Comparison of ENCODE assay signal across 1 cellular context in the genomic region with DNA sequence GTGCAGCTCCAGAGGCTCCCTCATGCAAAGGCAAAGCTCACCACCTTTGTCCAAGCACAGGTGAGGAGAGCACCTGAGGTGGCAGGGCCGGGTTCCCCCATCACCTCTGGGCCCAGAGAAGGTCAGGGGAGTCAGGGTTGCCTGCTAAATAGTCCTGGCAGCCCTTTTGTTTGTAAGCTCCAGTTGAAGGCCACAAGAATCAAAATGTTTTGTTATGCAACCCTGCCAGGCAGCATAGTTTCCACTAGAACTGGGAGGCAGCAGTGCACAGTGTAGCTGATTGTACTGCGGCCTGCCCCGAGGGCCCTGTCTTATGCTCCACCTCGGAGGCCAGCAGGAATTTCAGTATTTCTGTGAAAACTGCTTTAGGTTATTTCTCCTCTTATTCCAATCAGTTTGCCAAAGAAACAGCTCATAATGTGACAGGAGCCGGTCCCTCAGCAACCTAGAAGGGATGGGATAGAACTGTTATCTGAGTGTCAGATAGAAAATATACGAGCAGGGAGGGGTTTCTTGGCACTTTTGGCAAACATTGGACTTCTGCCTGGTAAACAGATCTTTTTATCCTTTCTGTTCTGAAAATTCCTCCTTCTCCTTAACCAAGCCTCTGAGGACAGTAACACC.
TF ChIP-seq lines count a peak whose summit lies in the region.

No MANE protein-coding gene starts in this region.

TF ChIP-seq in HepG2, 621 proteins besides CTCF, POLR2A, EP300 and RAD21 (continued from another document and continues in another):
- TF ChIP-seq ZBTB46 (CRISPR knock-in tag; IDR thresholded peaks at IDR 0.05; ENCODE audit: borderline replicate concordance), result no peak
- TF ChIP-seq ZNF318 (CRISPR knock-in tag; IDR thresholded peaks at IDR 0.05), result no peak
- TF ChIP-seq ZFX (CRISPR knock-in tag; IDR thresholded peaks at IDR 0.05; ENCODE audit: low read depth), result peak; percentile 49; the same call in 1 of the 2 replicates
- TF ChIP-seq ZNF782 (CRISPR knock-in tag; IDR thresholded peaks at IDR 0.05; ENCODE audit: borderline replicate concordance), result no peak
- no peak for TF ChIP-seq ETV6 (CRISPR knock-in tag; conservative IDR thresholded peaks at IDR 0.05)
- no peak for TF ChIP-seq NR2C2 (CRISPR knock-in tag; IDR thresholded peaks at IDR 0.05; ENCODE audit: borderline replicate concordance)
- TF ChIP-seq SNRNP70 (IDR thresholded peaks at IDR 0.05; ENCODE audit: low read depth, low read length), result no peak
- no peak for TF ChIP-seq RORA (CRISPR knock-in tag; IDR thresholded peaks at IDR 0.05)
- no peak for TF ChIP-seq ZNF709 (CRISPR knock-in tag; IDR thresholded peaks at IDR 0.05)
- no peak for TF ChIP-seq ZNF841 (CRISPR knock-in tag; IDR thresholded peaks at IDR 0.05; ENCODE audit: borderline replicate concordance)
- no peak for TF ChIP-seq LCORL (IDR thresholded peaks at IDR 0.05)
- 0 out of 2 replicates have a peak, but pooled peaks have one; percentile 28 for TF ChIP-seq LCORL (CRISPR knock-in tag; IDR thresholded peaks at IDR 0.05)
- no peak for TF ChIP-seq HOXA3 (CRISPR knock-in tag; IDR thresholded peaks at IDR 0.05)
- TF ChIP-seq, protein P1, sequence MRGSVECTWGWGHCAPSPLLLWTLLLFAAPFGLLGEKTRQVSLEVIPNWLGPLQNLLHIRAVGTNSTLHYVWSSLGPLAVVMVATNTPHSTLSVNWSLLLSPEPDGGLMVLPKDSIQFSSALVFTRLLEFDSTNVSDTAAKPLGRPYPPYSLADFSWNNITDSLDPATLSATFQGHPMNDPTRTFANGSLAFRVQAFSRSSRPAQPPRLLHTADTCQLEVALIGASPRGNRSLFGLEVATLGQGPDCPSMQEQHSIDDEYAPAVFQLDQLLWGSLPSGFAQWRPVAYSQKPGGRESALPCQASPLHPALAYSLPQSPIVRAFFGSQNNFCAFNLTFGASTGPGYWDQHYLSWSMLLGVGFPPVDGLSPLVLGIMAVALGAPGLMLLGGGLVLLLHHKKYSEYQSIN (CRISPR knock-in tag; IDR thresholded peaks at IDR 0.05; ENCODE audit: borderline replicate concordance), result no peak
- TF ChIP-seq, protein P2, sequence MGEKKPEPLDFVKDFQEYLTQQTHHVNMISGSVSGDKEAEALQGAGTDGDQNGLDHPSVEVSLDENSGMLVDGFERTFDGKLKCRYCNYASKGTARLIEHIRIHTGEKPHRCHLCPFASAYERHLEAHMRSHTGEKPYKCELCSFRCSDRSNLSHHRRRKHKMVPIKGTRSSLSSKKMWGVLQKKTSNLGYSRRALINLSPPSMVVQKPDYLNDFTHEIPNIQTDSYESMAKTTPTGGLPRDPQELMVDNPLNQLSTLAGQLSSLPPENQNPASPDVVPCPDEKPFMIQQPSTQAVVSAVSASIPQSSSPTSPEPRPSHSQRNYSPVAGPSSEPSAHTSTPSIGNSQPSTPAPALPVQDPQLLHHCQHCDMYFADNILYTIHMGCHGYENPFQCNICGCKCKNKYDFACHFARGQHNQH (CRISPR knock-in tag; IDR thresholded peaks at IDR 0.05), result 0 out of 2 replicates have a peak, but pooled peaks have one; percentile 19
- TF ChIP-seq ZEB1 (IDR thresholded peaks at IDR 0.05; ENCODE audit: insufficient replicate concordance, low read depth), result peak; percentile 71
- TF ChIP-seq CHD4 (IDR thresholded peaks at IDR 0.05; ENCODE audit: borderline replicate concordance, low read length), result no peak
- TF ChIP-seq TMF1 (CRISPR knock-in tag; IDR thresholded peaks at IDR 0.05; ENCODE audit: low read depth), result no peak
- TF ChIP-seq ZNF460 (CRISPR knock-in tag; IDR thresholded peaks at IDR 0.05; ENCODE audit: borderline replicate concordance), result no peak
- TF ChIP-seq ZNF749 (CRISPR knock-in tag; IDR thresholded peaks at IDR 0.05; ENCODE audit: borderline replicate concordance), result no peak
- TF ChIP-seq SSRP1 (CRISPR knock-in tag; IDR thresholded peaks at IDR 0.05), result no peak
- TF ChIP-seq ZNF781 (CRISPR knock-in tag; IDR thresholded peaks at IDR 0.05; ENCODE audit: borderline replicate concordance, not compliant biosample characterization), result no peak
- no peak for TF ChIP-seq ARID2 (CRISPR knock-in tag; IDR thresholded peaks at IDR 0.05; ENCODE audit: borderline replicate concordance)
- TF ChIP-seq, protein P3, sequence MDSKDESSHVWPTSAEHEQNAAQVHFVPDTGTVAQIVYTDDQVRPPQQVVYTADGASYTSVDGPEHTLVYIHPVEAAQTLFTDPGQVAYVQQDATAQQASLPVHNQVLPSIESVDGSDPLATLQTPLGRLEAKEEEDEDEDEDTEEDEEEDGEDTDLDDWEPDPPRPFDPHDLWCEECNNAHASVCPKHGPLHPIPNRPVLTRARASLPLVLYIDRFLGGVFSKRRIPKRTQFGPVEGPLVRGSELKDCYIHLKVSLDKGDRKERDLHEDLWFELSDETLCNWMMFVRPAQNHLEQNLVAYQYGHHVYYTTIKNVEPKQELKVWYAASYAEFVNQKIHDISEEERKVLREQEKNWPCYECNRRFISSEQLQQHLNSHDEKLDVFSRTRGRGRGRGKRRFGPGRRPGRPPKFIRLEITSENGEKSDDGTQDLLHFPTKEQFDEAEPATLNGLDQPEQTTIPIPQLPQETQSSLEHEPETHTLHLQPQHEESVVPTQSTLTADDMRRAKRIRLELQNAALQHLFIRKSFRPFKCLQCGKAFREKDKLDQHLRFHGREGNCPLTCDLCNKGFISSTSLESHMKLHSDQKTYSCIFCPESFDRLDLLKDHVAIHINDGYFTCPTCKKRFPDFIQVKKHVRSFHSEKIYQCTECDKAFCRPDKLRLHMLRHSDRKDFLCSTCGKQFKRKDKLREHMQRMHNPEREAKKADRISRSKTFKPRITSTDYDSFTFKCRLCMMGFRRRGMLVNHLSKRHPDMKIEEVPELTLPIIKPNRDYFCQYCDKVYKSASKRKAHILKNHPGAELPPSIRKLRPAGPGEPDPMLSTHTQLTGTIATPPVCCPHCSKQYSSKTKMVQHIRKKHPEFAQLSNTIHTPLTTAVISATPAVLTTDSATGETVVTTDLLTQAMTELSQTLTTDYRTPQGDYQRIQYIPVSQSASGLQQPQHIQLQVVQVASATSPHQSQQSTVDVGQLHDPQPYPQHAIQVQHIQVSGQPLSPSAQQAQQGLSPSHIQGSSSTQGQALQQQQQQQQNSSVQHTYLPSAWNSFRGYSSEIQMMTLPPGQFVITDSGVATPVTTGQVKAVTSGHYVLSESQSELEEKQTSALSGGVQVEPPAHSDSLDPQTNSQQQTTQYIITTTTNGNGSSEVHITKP (CRISPR knock-in tag; IDR thresholded peaks at IDR 0.05; ENCODE audit: low read depth), result no peak
- TF ChIP-seq REPIN1 (CRISPR knock-in tag; IDR thresholded peaks at IDR 0.05; ENCODE audit: borderline replicate concordance, low read depth), result peak; percentile 37; the same call in 1 of the 2 replicates
- peak; percentile 17; the same call in 1 of the 2 replicates for TF ChIP-seq HMG20A (CRISPR knock-in tag; IDR thresholded peaks at IDR 0.05; ENCODE audit: borderline replicate concordance)
- TF ChIP-seq NR2F6 (IDR thresholded peaks at IDR 0.05), result no peak; the same call in 1 of the 2 replicates
- TF ChIP-seq NR2F6 (CRISPR knock-in tag; IDR thresholded peaks at IDR 0.05), result peak; percentile 22; the same call in 1 of the 2 replicates
- TF ChIP-seq, protein P4, sequence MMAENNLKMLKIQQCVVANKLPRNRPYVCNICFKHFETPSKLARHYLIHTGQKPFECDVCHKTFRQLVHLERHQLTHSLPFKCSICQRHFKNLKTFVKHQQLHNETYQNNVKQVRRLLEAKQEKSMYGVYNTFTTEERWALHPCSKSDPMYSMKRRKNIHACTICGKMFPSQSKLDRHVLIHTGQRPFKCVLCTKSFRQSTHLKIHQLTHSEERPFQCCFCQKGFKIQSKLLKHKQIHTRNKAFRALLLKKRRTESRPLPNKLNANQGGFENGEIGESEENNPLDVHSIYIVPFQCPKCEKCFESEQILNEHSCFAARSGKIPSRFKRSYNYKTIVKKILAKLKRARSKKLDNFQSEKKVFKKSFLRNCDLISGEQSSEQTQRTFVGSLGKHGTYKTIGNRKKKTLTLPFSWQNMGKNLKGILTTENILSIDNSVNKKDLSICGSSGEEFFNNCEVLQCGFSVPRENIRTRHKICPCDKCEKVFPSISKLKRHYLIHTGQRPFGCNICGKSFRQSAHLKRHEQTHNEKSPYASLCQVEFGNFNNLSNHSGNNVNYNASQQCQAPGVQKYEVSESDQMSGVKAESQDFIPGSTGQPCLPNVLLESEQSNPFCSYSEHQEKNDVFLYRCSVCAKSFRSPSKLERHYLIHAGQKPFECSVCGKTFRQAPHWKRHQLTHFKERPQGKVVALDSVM (CRISPR knock-in tag; IDR thresholded peaks at IDR 0.05), result no peak
- 0 out of 2 replicates have a peak, but pooled peaks have one; percentile 2 for TF ChIP-seq SMC3 (IDR thresholded peaks at IDR 0.05; ENCODE audit: low read length)
- TF ChIP-seq SOX6 (IDR thresholded peaks at IDR 0.05), result no peak
- peak; percentile 75 for TF ChIP-seq SOX6 (CRISPR knock-in tag; IDR thresholded peaks at IDR 0.05)
- no peak for TF ChIP-seq ZNF776 (CRISPR knock-in tag; IDR thresholded peaks at IDR 0.05)
- TF ChIP-seq SALL1 (CRISPR knock-in tag; IDR thresholded peaks at IDR 0.05), result peak; percentile 65
- peak; percentile 77; the same call in 1 of the 2 replicates for TF ChIP-seq ZFP1 (CRISPR knock-in tag; IDR thresholded peaks at IDR 0.05)
- peak; percentile 70; the same call in 1 of the 2 replicates for TF ChIP-seq SOX5 (CRISPR knock-in tag; IDR thresholded peaks at IDR 0.05; ENCODE audit: borderline replicate concordance)
- TF ChIP-seq PHF21A (CRISPR knock-in tag; IDR thresholded peaks at IDR 0.05), result peak; percentile 38; the same call in 1 of the 2 replicates
- no peak for TF ChIP-seq ZBTB1 (CRISPR knock-in tag; IDR thresholded peaks at IDR 0.05; ENCODE audit: borderline replicate concordance)
- TF ChIP-seq ZMYM2 (CRISPR knock-in tag; IDR thresholded peaks at IDR 0.05), result no peak
- TF ChIP-seq TEAD3 (CRISPR knock-in tag; optimal IDR thresholded peaks at IDR 0.05; ENCODE audit: borderline replicate concordance), result peak; percentile 75
- peak; percentile 75; the same call in 1 of the 2 replicates for TF ChIP-seq CEBPB (IDR thresholded peaks at IDR 0.05; ENCODE audit: borderline replicate concordance, low read depth, low read length)
- 0 out of 2 replicates have a peak, but pooled peaks have one; percentile 26 for TF ChIP-seq GATAD2A (CRISPR knock-in tag; IDR thresholded peaks at IDR 0.05)
- no peak for TF ChIP-seq MZF1 (CRISPR knock-in tag; IDR thresholded peaks at IDR 0.05; ENCODE audit: borderline replicate concordance)
